In genomic region chr15:74758736-74759135, GRCh38 we compare ENCODE assay signal across 2 cellular contexts.
TF ChIP-seq lines count a peak whose summit lies in the region.

No MANE protein-coding gene starts in this region.

TF ChIP-seq in WTC11, 78 proteins besides CTCF, POLR2A, EP300 and RAD21:
- TF ChIP-seq, protein P1, sequence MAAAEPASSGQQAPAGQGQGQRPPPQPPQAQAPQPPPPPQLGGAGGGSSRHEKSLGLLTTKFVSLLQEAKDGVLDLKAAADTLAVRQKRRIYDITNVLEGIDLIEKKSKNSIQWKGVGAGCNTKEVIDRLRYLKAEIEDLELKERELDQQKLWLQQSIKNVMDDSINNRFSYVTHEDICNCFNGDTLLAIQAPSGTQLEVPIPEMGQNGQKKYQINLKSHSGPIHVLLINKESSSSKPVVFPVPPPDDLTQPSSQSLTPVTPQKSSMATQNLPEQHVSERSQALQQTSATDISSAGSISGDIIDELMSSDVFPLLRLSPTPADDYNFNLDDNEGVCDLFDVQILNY (CRISPR knock-in tag; IDR thresholded peaks at IDR 0.05), result no peak
- TF ChIP-seq CREB1 (CRISPR knock-in tag; IDR thresholded peaks at IDR 0.05) (no peak), HMGA2 (CRISPR knock-in tag; IDR thresholded peaks at IDR 0.05) (no peak), CREM (CRISPR knock-in tag; IDR thresholded peaks at IDR 0.05) (no peak), TEAD1 (CRISPR knock-in tag; IDR thresholded peaks at IDR 0.05) (no peak), RELA (CRISPR knock-in tag; IDR thresholded peaks at IDR 0.05; ENCODE audit: borderline replicate concordance) (no peak), ZNF396 (CRISPR knock-in tag; IDR thresholded peaks at IDR 0.05; ENCODE audit: borderline replicate concordance) (no peak), ZNF263 (CRISPR knock-in tag; IDR thresholded peaks at IDR 0.05; ENCODE audit: low read depth) (no peak), FOXJ3 (CRISPR knock-in tag; IDR thresholded peaks at IDR 0.05; ENCODE audit: borderline replicate concordance) (no peak), GABPB1 (CRISPR knock-in tag; IDR thresholded peaks at IDR 0.05) (no peak), NR3C1 (CRISPR knock-in tag; conservative IDR thresholded peaks at IDR 0.05; ENCODE audit: low read depth) (no peak), FOXK1 (CRISPR knock-in tag; IDR thresholded peaks at IDR 0.05) (no peak), ETV6 (CRISPR knock-in tag; IDR thresholded peaks at IDR 0.05) (no peak), RORB (CRISPR knock-in tag; IDR thresholded peaks at IDR 0.05) (no peak), IRF2 (CRISPR knock-in tag; IDR thresholded peaks at IDR 0.05; ENCODE audit: borderline replicate concordance, low read depth) (no peak), NR2C2 (CRISPR knock-in tag; IDR thresholded peaks at IDR 0.05) (no peak)
- TF ChIP-seq, protein P2, sequence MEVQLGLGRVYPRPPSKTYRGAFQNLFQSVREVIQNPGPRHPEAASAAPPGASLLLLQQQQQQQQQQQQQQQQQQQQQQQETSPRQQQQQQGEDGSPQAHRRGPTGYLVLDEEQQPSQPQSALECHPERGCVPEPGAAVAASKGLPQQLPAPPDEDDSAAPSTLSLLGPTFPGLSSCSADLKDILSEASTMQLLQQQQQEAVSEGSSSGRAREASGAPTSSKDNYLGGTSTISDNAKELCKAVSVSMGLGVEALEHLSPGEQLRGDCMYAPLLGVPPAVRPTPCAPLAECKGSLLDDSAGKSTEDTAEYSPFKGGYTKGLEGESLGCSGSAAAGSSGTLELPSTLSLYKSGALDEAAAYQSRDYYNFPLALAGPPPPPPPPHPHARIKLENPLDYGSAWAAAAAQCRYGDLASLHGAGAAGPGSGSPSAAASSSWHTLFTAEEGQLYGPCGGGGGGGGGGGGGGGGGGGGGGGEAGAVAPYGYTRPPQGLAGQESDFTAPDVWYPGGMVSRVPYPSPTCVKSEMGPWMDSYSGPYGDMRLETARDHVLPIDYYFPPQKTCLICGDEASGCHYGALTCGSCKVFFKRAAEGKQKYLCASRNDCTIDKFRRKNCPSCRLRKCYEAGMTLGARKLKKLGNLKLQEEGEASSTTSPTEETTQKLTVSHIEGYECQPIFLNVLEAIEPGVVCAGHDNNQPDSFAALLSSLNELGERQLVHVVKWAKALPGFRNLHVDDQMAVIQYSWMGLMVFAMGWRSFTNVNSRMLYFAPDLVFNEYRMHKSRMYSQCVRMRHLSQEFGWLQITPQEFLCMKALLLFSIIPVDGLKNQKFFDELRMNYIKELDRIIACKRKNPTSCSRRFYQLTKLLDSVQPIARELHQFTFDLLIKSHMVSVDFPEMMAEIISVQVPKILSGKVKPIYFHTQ (CRISPR knock-in tag; IDR thresholded peaks at IDR 0.05), result no peak
- TF ChIP-seq, protein P3, sequence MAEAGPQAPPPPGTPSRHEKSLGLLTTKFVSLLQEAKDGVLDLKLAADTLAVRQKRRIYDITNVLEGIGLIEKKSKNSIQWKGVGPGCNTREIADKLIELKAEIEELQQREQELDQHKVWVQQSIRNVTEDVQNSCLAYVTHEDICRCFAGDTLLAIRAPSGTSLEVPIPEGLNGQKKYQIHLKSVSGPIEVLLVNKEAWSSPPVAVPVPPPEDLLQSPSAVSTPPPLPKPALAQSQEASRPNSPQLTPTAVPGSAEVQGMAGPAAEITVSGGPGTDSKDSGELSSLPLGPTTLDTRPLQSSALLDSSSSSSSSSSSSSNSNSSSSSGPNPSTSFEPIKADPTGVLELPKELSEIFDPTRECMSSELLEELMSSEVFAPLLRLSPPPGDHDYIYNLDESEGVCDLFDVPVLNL (CRISPR knock-in tag; IDR thresholded peaks at IDR 0.05; ENCODE audit: borderline replicate concordance, low read depth), result no peak

TF ChIP-seq in liver, 16 proteins besides CTCF, POLR2A, EP300 and RAD21:
- TF ChIP-seq HNF4A (conservative IDR thresholded peaks at IDR 0.05) (peak in 1 of 2 donors; percentile 21), ATF3 (IDR thresholded peaks at IDR 0.05) (no peak)
TF ChIP-seq in liver: peak in this region for 1.
